Comparison of ENCODE assay signal across 22 cellular contexts in the genomic region with DNA sequence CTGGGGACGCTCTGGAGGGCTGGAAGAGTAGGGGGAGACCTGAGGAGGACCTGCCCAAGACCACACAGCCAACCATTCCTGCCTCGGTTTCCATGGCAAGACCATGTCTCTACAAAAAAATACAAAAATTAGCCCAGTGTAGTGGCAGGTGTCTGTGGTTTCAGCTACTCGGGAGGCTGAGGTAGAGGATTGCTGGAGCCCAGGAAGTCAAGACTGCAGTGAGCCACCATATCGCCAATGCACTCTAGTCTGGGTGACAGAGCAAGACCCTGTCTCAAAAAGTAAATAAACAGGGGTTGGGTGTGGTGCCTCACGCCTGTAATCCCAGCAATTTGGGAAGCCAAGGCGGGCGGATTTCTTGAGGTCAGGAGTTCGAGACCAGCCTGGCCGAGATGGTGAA. TPM values are rescaled to one million over a fixed set of nuclear protein-coding genes. Genes with fewer than 3 reads are reported as not detected.
DNase-seq lines count a peak whose midpoint lies in the region; ATAC-seq and TF ChIP-seq lines count a peak whose summit lies in the region.
"Had no signal": no experiment of that assay in that cellular context is flagged by ENCODE, and none has a peak within 500 bp of the region (broad histone marks: within the 10 kb centered on the region; RNA-seq: fewer than 3 reads in every experiment).

No MANE protein-coding gene starts in this region.

- H3K4ac ChIP-seq in mesenchymal stem cell (ENCODE audit: low read depth in 1 of 2, low read length in 2 of 2) = no peak overlapping the region

- H3K9me3 ChIP-seq in mesenchymal stem cell (ENCODE audit: control insufficient read depth, low read length) = no peaks in the 10 kb centered on the region
- H3K9me3 ChIP-seq: BE2C, HAP-1 had no signal

- H3K9ac ChIP-seq in mesenchymal stem cell (ENCODE audit: low read length) = no peak overlapping the region
- H3K9ac ChIP-seq: GM23248, KMS-11 had no signal

- no peak overlapping the region for H2BK120ac ChIP-seq in mesenchymal stem cell (ENCODE audit: low read depth, low read length)

- WGBS in mesenchymal stem cell = 94% methylated on average over 8 of the region's 9 CpGs

- POLR2A ChIA-PET in activated naive CD8-positive, alpha-beta T cell treated with anti-CD3 and anti-CD28 coated beads, Interleukin-2, amount 10 ng/mL, durations not matched to agents 7 days and 5 days (lab: Charles Lee) = no interaction called here

- no peak overlapping the region for H3K23ac ChIP-seq in mesenchymal stem cell (ENCODE audit: low read length in 2 of 2)

- no peak overlapping the region for H3K14ac ChIP-seq in mesenchymal stem cell (ENCODE audit: low read length in 2 of 2)

- no peak overlapping the region for H2AK5ac ChIP-seq in mesenchymal stem cell (ENCODE audit: low read length, severe bottlenecking)

- no peaks in the 10 kb centered on the region for H3K36me3 Mint-ChIP-seq in activated naive CD8-positive, alpha-beta T cell treated with anti-CD3 and anti-CD28 coated beads, Interleukin-2, amount 10 ng/mL, durations not matched to agents 7 days and 5 days
- no peaks in the 10 kb centered on the region for H3K36me3 Mint-ChIP-seq in activated naive CD8-positive, alpha-beta T cell treated with anti-CD3 and anti-CD28 coated beads for 36 hours
- no peaks in the 10 kb centered on the region for H3K36me3 Mint-ChIP-seq in immature natural killer cell
- H3K36me3 Mint-ChIP-seq: CD4-positive, CD25-positive, alpha-beta regulatory T cell had no signal

- H4K8ac ChIP-seq in mesenchymal stem cell (ENCODE audit: low read length) = no peak overlapping the region

- H3K4me1 ChIP-seq in mesenchymal stem cell (ENCODE audit: control insufficient read depth, insufficient read depth, low read depth, low read length) = peaks cover 13% of the 10 kb centered on the region
- H3K4me1 ChIP-seq: BE2C, HAP-1 had no signal

- TF ChIP-seq POLR2A in NB4 (IDR thresholded peaks at IDR 0.05; ENCODE audit: extremely low read depth, insufficient read length) = no peak

- peak overlapping the region; percentile 72 for H3K4me3 ChIP-seq in NB4 (ENCODE audit: low read depth, low read length)
- no peak overlapping the region for H3K4me3 ChIP-seq in mesenchymal stem cell (ENCODE audit: insufficient read depth in 1 of 2, low read depth in 1 of 2, low read length in 2 of 2)
- H3K4me3 ChIP-seq: GM23248, HAP-1 had no signal

- peak overlapping the region; percentile 9 for H3K27ac Mint-ChIP-seq in activated naive CD8-positive, alpha-beta T cell treated with anti-CD3 and anti-CD28 coated beads, Interleukin-2, amount 10 ng/mL, durations not matched to agents 7 days and 5 days
- no peak overlapping the region for H3K27ac Mint-ChIP-seq in activated naive CD8-positive, alpha-beta T cell treated with anti-CD3 and anti-CD28 coated beads for 36 hours
- peak overlapping the region in 2 of 6 donors; percentile 60 to 61 for H3K27ac Mint-ChIP-seq in immature natural killer cell
- H3K27ac Mint-ChIP-seq: CD4-positive, CD25-positive, alpha-beta regulatory T cell; HFFc6 had no signal

- no peak for TF ChIP-seq CTCF in NB4 (IDR thresholded peaks at IDR 0.05; ENCODE audit: low read depth, low read length)

- H3K27me3 Mint-ChIP-seq in activated naive CD8-positive, alpha-beta T cell treated with anti-CD3 and anti-CD28 coated beads, Interleukin-2, amount 10 ng/mL, durations not matched to agents 7 days and 5 days = no peaks in the 10 kb centered on the region
- no peaks in the 10 kb centered on the region for H3K27me3 Mint-ChIP-seq in activated naive CD8-positive, alpha-beta T cell treated with anti-CD3 and anti-CD28 coated beads for 36 hours
- H3K27me3 Mint-ChIP-seq in immature natural killer cell (ENCODE audit: low read depth in 3 of 3) = peaks cover 2 to 4% (median 3%) of the 10 kb centered on the region in 3 donors
- H3K27me3 Mint-ChIP-seq: CD4-positive, CD25-positive, alpha-beta regulatory T cell had no signal

- peaks cover 9% of the 10 kb centered on the region for H3K79me1 ChIP-seq in mesenchymal stem cell (replicated peaks; ENCODE audit: low read length, poor library complexity, severe bottlenecking)

- no peak overlapping the region for H4K91ac ChIP-seq in mesenchymal stem cell (ENCODE audit: low read length)

- H2BK15ac ChIP-seq in mesenchymal stem cell (ENCODE audit: low read depth, poor library complexity, severe bottlenecking) = no peak overlapping the region

- no peak overlapping the region for H2BK5ac ChIP-seq in mesenchymal stem cell (ENCODE audit: low read depth, low read length, poor library complexity, severe bottlenecking)

- no peak for DNase-seq in activated naive CD8-positive, alpha-beta T cell treated with anti-CD3 and anti-CD28 coated beads, Interleukin-2, amount 10 ng/mL, durations not matched to agents 7 days and 5 days
- DNase-seq in activated naive CD8-positive, alpha-beta T cell treated with anti-CD3 and anti-CD28 coated beads for 36 hours = no peak
- DNase-seq in NB4 (ENCODE audit: low read depth) (no peak), immature natural killer cell (no peak), amniotic stem cell (lab: John Stamatoyannopoulos, UW) (no peak), mesenchymal stem cell (no peak)
- DNase-seq: 8988T; ACHN; BE2C; CD4-positive, CD25-positive, alpha-beta regulatory T cell; DMS153; GM23248; HFFc6; MV-4-11; NCI-H2029; NCI-H2227 treated with DMSO at 0.1 percent for 48 hours; NCI-H526 treated with DMSO at 0.1 percent for 48 hours; RPMI8226; SHP77 had no signal

- H2AFZ ChIP-seq in mesenchymal stem cell (ENCODE audit: low read depth, low read length) = no peak overlapping the region
- H2AFZ ChIP-seq: GM23248 had no signal

- no peak overlapping the region for H2BK12ac ChIP-seq in mesenchymal stem cell (ENCODE audit: low read length in 2 of 2)

- no peak for ATAC-seq in activated naive CD8-positive, alpha-beta T cell treated with anti-CD3 and anti-CD28 coated beads, Interleukin-2, amount 10 ng/mL, durations not matched to agents 7 days and 5 days (ENCODE audit: low read depth)
- no peak for ATAC-seq in GM21576 (IDR thresholded peaks at IDR 0.05; ENCODE audit: unreplicated experiment)

- no peaks in the 10 kb centered on the region for H3K9me3 Mint-ChIP-seq in activated naive CD8-positive, alpha-beta T cell treated with anti-CD3 and anti-CD28 coated beads, Interleukin-2, amount 10 ng/mL, durations not matched to agents 7 days and 5 days
- no peaks in the 10 kb centered on the region for H3K9me3 Mint-ChIP-seq in activated naive CD8-positive, alpha-beta T cell treated with anti-CD3 and anti-CD28 coated beads for 36 hours
- H3K9me3 Mint-ChIP-seq in immature natural killer cell = no peaks in the 10 kb centered on the region
- H3K9me3 Mint-ChIP-seq: CD4-positive, CD25-positive, alpha-beta regulatory T cell; HFFc6 had no signal

- H3K27ac ChIP-seq in mesenchymal stem cell (ENCODE audit: low read length, poor library complexity, severe bottlenecking) = no peak overlapping the region
- H3K27ac ChIP-seq: GM23248, KMS-11 had no signal

- no peak overlapping the region for H3K18ac ChIP-seq in mesenchymal stem cell (ENCODE audit: low read depth in 1 of 2, low read length in 2 of 2)

- no peak overlapping the region for H3K4me2 ChIP-seq in mesenchymal stem cell (ENCODE audit: low read length, poor library complexity, severe bottlenecking)
- H3K4me2 ChIP-seq: KMS-11 had no signal

- no peaks in the 10 kb centered on the region for H3K27me3 ChIP-seq in mesenchymal stem cell (ENCODE audit: control insufficient read depth in 1 of 2, insufficient read depth in 1 of 2, low read length in 2 of 2)
- H3K27me3 ChIP-seq: BE2C had no signal

- H3K36me3 ChIP-seq in mesenchymal stem cell (ENCODE audit: control insufficient read depth in 1 of 2, insufficient read depth in 2 of 2, low read depth in 1 of 2, low read length in 2 of 2) = peaks cover 27 to 34% of the 10 kb centered on the region in 2 experiments
- H3K36me3 ChIP-seq: HAP-1 had no signal

- H3K4me1 Mint-ChIP-seq in activated naive CD8-positive, alpha-beta T cell treated with anti-CD3 and anti-CD28 coated beads, Interleukin-2, amount 10 ng/mL, durations not matched to agents 7 days and 5 days = peaks cover 7% of the 10 kb centered on the region
- no peaks in the 10 kb centered on the region for H3K4me1 Mint-ChIP-seq in activated naive CD8-positive, alpha-beta T cell treated with anti-CD3 and anti-CD28 coated beads for 36 hours
- peaks cover 10 to 16% of the 10 kb centered on the region in 2 donors for H3K4me1 Mint-ChIP-seq in immature natural killer cell
- H3K4me1 Mint-ChIP-seq: CD4-positive, CD25-positive, alpha-beta regulatory T cell had no signal

- H3K4me3 Mint-ChIP-seq in activated naive CD8-positive, alpha-beta T cell treated with anti-CD3 and anti-CD28 coated beads, Interleukin-2, amount 10 ng/mL, durations not matched to agents 7 days and 5 days = no peak overlapping the region
- no peak overlapping the region for H3K4me3 Mint-ChIP-seq in activated naive CD8-positive, alpha-beta T cell treated with anti-CD3 and anti-CD28 coated beads for 36 hours
- peak overlapping the region in 3 of 5 donors; percentile 68 to 83 (median 82) for H3K4me3 Mint-ChIP-seq in immature natural killer cell
- H3K4me3 Mint-ChIP-seq: CD4-positive, CD25-positive, alpha-beta regulatory T cell; HFFc6 had no signal

RNA-seq across cellular contexts. Expression of a gene that starts 48.7 kb away (rescaled TPM):
- 1 to 10 TPM; 3.0 to 3.8 TPM for total RNA-seq in activated naive CD8-positive, alpha-beta T cell treated with anti-CD3 and anti-CD28 coated beads, Interleukin-2, amount 10 ng/mL, durations not matched to agents 7 days and 5 days
- under 1 TPM; 0.62 to 0.74 TPM for total RNA-seq in activated naive CD8-positive, alpha-beta T cell treated with anti-CD3 and anti-CD28 coated beads for 36 hours
- 1 to 10 TPM in 1 of 3 donors, under 1 TPM in 1, not detected in 1; 0.51 to 1.6 TPM for polyA plus RNA-seq in immature natural killer cell
- polyA plus RNA-seq in mesenchymal stem cell (2013, experiment 1 of 2) = 68.2 TPM
- polyA plus RNA-seq in mesenchymal stem cell (2013, experiment 2 of 2) = 63.3 TPM

Comparison
In these comparisons a context has a peak if more than half of its experiments do, and no peak if none do; other contexts are left out.
1. H3K4me3 Mint-ChIP-seq: peak in immature natural killer cell (3 of 5); none in activated naive CD8-positive, alpha-beta T cell treated with anti-CD3 and anti-CD28 coated beads, Interleukin-2, amount 10 ng/mL, durations not matched to agents 7 days and 5 days (single experiment) and activated naive CD8-positive, alpha-beta T cell treated with anti-CD3 and anti-CD28 coated beads for 36 hours (single experiment).